ENCODE assay signal across 21 cellular contexts in the genomic region with DNA sequence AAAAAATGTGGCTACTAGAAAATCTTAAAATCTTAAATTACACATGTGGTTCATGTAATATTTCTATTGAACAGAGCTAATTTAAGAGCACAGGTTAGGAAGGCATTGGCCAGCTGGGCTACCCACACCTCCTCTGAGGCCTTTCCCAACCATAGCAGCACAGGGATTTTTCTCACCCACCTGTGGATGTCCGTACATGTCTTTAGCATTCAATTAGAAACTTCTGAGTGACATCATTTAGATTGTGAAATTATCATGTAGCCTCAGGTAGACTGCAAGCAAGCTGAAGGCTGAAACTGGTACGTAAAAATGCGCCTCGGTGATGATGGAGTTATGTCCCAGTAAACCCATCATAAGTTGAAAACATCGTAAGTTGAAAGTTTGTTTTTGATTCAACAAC. TPM values are rescaled to one million over a fixed set of nuclear protein-coding genes. Genes with fewer than 3 reads are reported as not detected.
A peak's percentile ranks its signal among the peaks of the same experiment; 100 is the strongest.
DNase-seq lines count a peak whose midpoint lies in the region; TF ChIP-seq lines count a peak whose summit lies in the region.
"Had no signal": no experiment of that assay in that cellular context is flagged by ENCODE, and none has a peak within 500 bp of the region (broad histone marks: within the 10 kb centered on the region; RNA-seq: fewer than 3 reads in every experiment).

No MANE protein-coding gene starts in this region.

- H3K79me2 ChIP-seq in trophoblast cell (ENCODE audit: control insufficient read depth, insufficient read depth, low read length, poor library complexity) (no peaks in the 10 kb centered on the region), osteoblast (ENCODE audit: insufficient read depth, low read length) (peaks cover 62% of the 10 kb centered on the region)

- H2AFZ ChIP-seq in trophoblast cell (ENCODE audit: insufficient read depth, low read length, poor library complexity) (no peak overlapping the region), osteoblast (ENCODE audit: low read length) (no peak overlapping the region)
- H2AFZ ChIP-seq: GM23248 had no signal

- peaks cover 15% of the 10 kb centered on the region for H4K20me1 ChIP-seq in osteoblast (ENCODE audit: insufficient read depth, low read length)

- H3K36me3 ChIP-seq in breast epithelium (no peaks in the 10 kb centered on the region), trophoblast cell (ENCODE audit: control insufficient read depth in 1 of 2, insufficient read depth in 2 of 2, low read length in 2 of 2) (peaks cover 2 to 6% of the 10 kb centered on the region in 2 experiments), osteoblast (ENCODE audit: insufficient read depth, low read length) (peaks cover 22% of the 10 kb centered on the region), esophagus muscularis mucosa (peaks cover 0 to 24% (median 12%) of the 10 kb centered on the region in 4 donors)

- H3K4me2 ChIP-seq in trophoblast cell (ENCODE audit: low read length) (no peak overlapping the region), osteoblast (ENCODE audit: insufficient read depth, low read length) (no peak overlapping the region)
- H3K4me2 ChIP-seq: BLaER1 treated with 17β-estradiol and CSF1 and Interleukin-3, amounts not matched to agents 10 nM and 100 nM had no signal

- peaks cover 8% of the 10 kb centered on the region for H3K4me1 Mint-ChIP-seq in MCF 10A (ENCODE audit: insufficient read depth, unreplicated experiment)

- TF ChIP-seq POLR2A in breast epithelium (IDR thresholded peaks at IDR 0.05) (no peak), esophagus muscularis mucosa (IDR thresholded peaks at IDR 0.05; ENCODE audit: low read depth) (no peak)

- H2BK120ac ChIP-seq in trophoblast cell (ENCODE audit: insufficient read depth, low read length, poor library complexity) = no peak overlapping the region

- H3K9ac ChIP-seq in trophoblast cell (ENCODE audit: low read length) = no peak overlapping the region
- H3K9ac ChIP-seq: BLaER1 treated with 17β-estradiol and CSF1 and Interleukin-3, amounts not matched to agents 10 nM and 100 nM; GM23248 had no signal

- POLR2A ChIA-PET in MCF 10A (lab: Yijun Ruan, JAX) = interaction anchor here (0.7 to 3.9 kb wide), 7 partner anchors 14 to 317 kb away, joined by 3 to 30 read pairs (median 3); partner anchors contain the start of gene STBD1

- no peak overlapping the region for H3K18ac ChIP-seq in trophoblast cell (ENCODE audit: low read length)

- no peaks in the 10 kb centered on the region for H3K79me1 ChIP-seq in trophoblast cell (ENCODE audit: low read length)

- no peak overlapping the region for H3K23ac ChIP-seq in trophoblast cell (ENCODE audit: low read length)

- H3K4me3 ChIP-seq in breast epithelium (no peak overlapping the region), epithelial cell of esophagus (ENCODE audit: low read length) (no peak overlapping the region), trophoblast cell (ENCODE audit: low read depth, low read length) (no peak overlapping the region), osteoblast (ENCODE audit: insufficient read depth, low read length) (no peak overlapping the region), esophagus muscularis mucosa (no peak overlapping the region)
- H3K4me3 ChIP-seq: BLaER1 treated with 17β-estradiol and CSF1 and Interleukin-3, amounts not matched to agents 10 nM and 100 nM; GM12878; GM23248 had no signal

- H3K9me3 ChIP-seq in breast epithelium (no peaks in the 10 kb centered on the region), trophoblast cell (ENCODE audit: insufficient read depth, low read depth, low read length) (no peaks in the 10 kb centered on the region), osteoblast (ENCODE audit: low read depth, low read length) (no peaks in the 10 kb centered on the region), esophagus muscularis mucosa (no peaks in the 10 kb centered on the region)
- H3K9me3 ChIP-seq: BE2C; BLaER1 treated with 17β-estradiol and CSF1 and Interleukin-3, amounts not matched to agents 10 nM and 100 nM had no signal

- H3K4ac ChIP-seq in trophoblast cell (ENCODE audit: low read depth, low read length) = no peak overlapping the region

- H2AK5ac ChIP-seq in trophoblast cell (ENCODE audit: low read length) = no peak overlapping the region

- no peak overlapping the region for H3K4me3 Mint-ChIP-seq in MCF 10A (ENCODE audit: unreplicated experiment)
- H3K4me3 Mint-ChIP-seq: CD14-positive monocyte; CD4-positive, alpha-beta T cell; CD8-positive, alpha-beta memory T cell had no signal

- H3K4me1 ChIP-seq in breast epithelium = no peaks in the 10 kb centered on the region
- H3K4me1 ChIP-seq in trophoblast cell (ENCODE audit: control insufficient read depth in 1 of 2, insufficient read depth in 2 of 2, low read length in 2 of 2) = no peaks in the 10 kb centered on the region
- peaks cover 6% of the 10 kb centered on the region for H3K4me1 ChIP-seq in osteoblast (ENCODE audit: insufficient read depth, low read length)
- H3K4me1 ChIP-seq in esophagus muscularis mucosa = peaks cover 23 to 36% (median 28%) of the 10 kb centered on the region in 4 donors

- no peaks in the 10 kb centered on the region for H3K27me3 Mint-ChIP-seq in MCF 10A (ENCODE audit: insufficient read depth, unreplicated experiment)
- H3K27me3 Mint-ChIP-seq: CD4-positive, alpha-beta T cell; CD8-positive, alpha-beta memory T cell had no signal

- H2BK12ac ChIP-seq in trophoblast cell (ENCODE audit: low read length) = no peak overlapping the region

- no peak overlapping the region for H3K27ac Mint-ChIP-seq in MCF 10A (ENCODE audit: low read depth, unreplicated experiment)
- H3K27ac Mint-ChIP-seq: CD8-positive, alpha-beta memory T cell had no signal

- H4K8ac ChIP-seq in trophoblast cell (ENCODE audit: low read depth, low read length) = no peak overlapping the region

- H3K27me3 ChIP-seq in breast epithelium = no peaks in the 10 kb centered on the region
- no peaks in the 10 kb centered on the region for H3K27me3 ChIP-seq in trophoblast cell (ENCODE audit: insufficient read depth, low read length)
- no peaks in the 10 kb centered on the region for H3K27me3 ChIP-seq in osteoblast (ENCODE audit: insufficient read depth, low read length)
- H3K27me3 ChIP-seq in esophagus muscularis mucosa = no peaks in the 10 kb centered on the region
- H3K27me3 ChIP-seq: BE2C; BLaER1 treated with 17β-estradiol and CSF1 and Interleukin-3, amounts not matched to agents 10 nM and 100 nM had no signal

- H4K12ac ChIP-seq in trophoblast cell (ENCODE audit: low read depth, low read length) = no peak overlapping the region

- no TSS peak for BruUV-seq in MCF 10A (replicated peaks; lab: Mats Ljungman, UMichigan)

- no peak overlapping the region for H3K14ac ChIP-seq in trophoblast cell (ENCODE audit: low read length)

- DNase-seq in MCF 10A (ENCODE audit: unreplicated experiment) (peak; percentile 35), breast epithelium (ENCODE audit: low spot score in 2 of 2) (no peak), epithelial cell of esophagus (ENCODE audit: low read depth) (peak; percentile 90), trophoblast cell (peak; percentile 46 to 84), AML-193 (lab: John Stamatoyannopoulos, UW) (no peak), osteoblast (ENCODE audit: insufficient read length, low spot score, missing footprints) (no peak), esophagus muscularis mucosa (ENCODE audit: extremely low spot score) (no peak)
- DNase-seq: BE2C; CD4-positive, alpha-beta T cell; CD8-positive, alpha-beta memory T cell; DMS 273 treated with DMSO at 0.1 percent for 48 hours; DMS79; EL; GDM1; GM23248; H7; HCEC 1CT had no signal

- H3K36me3 Mint-ChIP-seq in MCF 10A (ENCODE audit: insufficient read depth, unreplicated experiment) = peaks cover 20% of the 10 kb centered on the region

- TF ChIP-seq CTCF in MCF 10A (IDR thresholded peaks at IDR 0.05; ENCODE audit: unreplicated experiment) = no peak
- no peak for TF ChIP-seq CTCF in breast epithelium (IDR thresholded peaks at IDR 0.05)
- no peak for TF ChIP-seq CTCF in epithelial cell of esophagus (IDR thresholded peaks at IDR 0.05; ENCODE audit: insufficient read depth, low read depth, low read length, missing control alignments)
- no peak for TF ChIP-seq CTCF in osteoblast (IDR thresholded peaks at IDR 0.05; ENCODE audit: extremely low read depth, low read depth, low read length)
- no peak for TF ChIP-seq CTCF in esophagus muscularis mucosa (IDR thresholded peaks at IDR 0.05)

- TF ChIP-seq EP300 in esophagus muscularis mucosa (IDR thresholded peaks at IDR 0.05) = no peak

- WGBS in trophoblast cell (ENCODE audit: extremely low coverage, insufficient coverage, insufficient read length) = no CpG with 5 or more reads among the region's 5 CpGs
- 92% methylated on average over 5 of the region's 5 CpGs for WGBS in esophagus muscularis mucosa

- H2BK5ac ChIP-seq in trophoblast cell (ENCODE audit: low read depth, low read length, poor library complexity) = no peak overlapping the region

- no peak overlapping the region for H4K91ac ChIP-seq in trophoblast cell (ENCODE audit: low read depth, low read length)

- CTCF ChIA-PET in MCF 10A (lab: Yijun Ruan, JAX) = interaction anchor here (0.7 to 4.7 kb wide), 3 partner anchors 16 to 124 kb away, joined by 3 to 50 read pairs (median 28); partner anchors contain the start of genes FAM47E and STBD1

- H3K27ac ChIP-seq in breast epithelium (no peak overlapping the region), trophoblast cell (ENCODE audit: low read depth, low read length) (no peak overlapping the region), osteoblast (ENCODE audit: low read depth, low read length) (no peak overlapping the region), esophagus muscularis mucosa (replicated peaks in 1 of 4) (no peak overlapping the region)
- H3K27ac ChIP-seq: 22Rv1; BLaER1 treated with 17β-estradiol and CSF1 and Interleukin-3, amounts not matched to agents 10 nM and 100 nM; GM23248 had no signal

- intact Hi-C loops in MCF 10A (cut with micrococcal nuclease) = no loop called here
- intact Hi-C loops in breast epithelium (cut with DNase I; ENCODE audit: low total_unique reads) = no loop called here
- intact Hi-C loops in esophagus muscularis mucosa (cut with DNase I) = loop anchor here (10.0 kb wide), 1 partner anchor 322 kb away; no protein-coding TSS in a partner anchor

- no peaks in the 10 kb centered on the region for H3K9me3 Mint-ChIP-seq in MCF 10A (ENCODE audit: unreplicated experiment)
- H3K9me3 Mint-ChIP-seq: CD14-positive monocyte; CD4-positive, alpha-beta T cell; CD8-positive, alpha-beta memory T cell had no signal

RNA-seq across cellular contexts. Expression of gene SCARB2, which starts 31.2 kb away (rescaled TPM):
- total RNA-seq in MCF 10A (2022) (67.2 and 71.4 TPM in 2 replicates), breast epithelium (100 to 1,000 TPM; 148 to 231 (median 160) TPM), osteoblast (200 and 216 TPM in 2 replicates), esophagus muscularis mucosa (100 to 1,000 TPM in 2 of 4 donors, 10 to 100 TPM in 2; 89.3 to 118 (median 106) TPM)
- 45.2 and 49.8 TPM in 2 replicates for polyA plus RNA-seq in trophoblast cell (2013)

RNA-seq across cellular contexts. Expression of gene NUP54, which starts 34.3 kb away (rescaled TPM):
- total RNA-seq in MCF 10A (2022) = 46.9 and 51.5 TPM in 2 replicates
- total RNA-seq in breast epithelium = 10 to 100 TPM; 46.6 to 70.5 (median 56.7) TPM
- 28.5 and 29.6 TPM in 2 replicates for polyA plus RNA-seq in trophoblast cell (2013)
- 51.9 and 52.8 TPM in 2 replicates for total RNA-seq in osteoblast
- total RNA-seq in esophagus muscularis mucosa = 10 to 100 TPM; 29.6 to 44.4 (median 39.3) TPM

Comparison
In these comparisons a context has a peak if more than half of its experiments do, and no peak if none do; other contexts are left out.
1. DNase-seq: peak in MCF 10A (single experiment), epithelial cell of esophagus (single experiment) and trophoblast cell (2 of 2); none in breast epithelium (0 of 2), AML-193 (0 of 2), osteoblast (single experiment) and esophagus muscularis mucosa (single experiment).